In the genomic region with DNA sequence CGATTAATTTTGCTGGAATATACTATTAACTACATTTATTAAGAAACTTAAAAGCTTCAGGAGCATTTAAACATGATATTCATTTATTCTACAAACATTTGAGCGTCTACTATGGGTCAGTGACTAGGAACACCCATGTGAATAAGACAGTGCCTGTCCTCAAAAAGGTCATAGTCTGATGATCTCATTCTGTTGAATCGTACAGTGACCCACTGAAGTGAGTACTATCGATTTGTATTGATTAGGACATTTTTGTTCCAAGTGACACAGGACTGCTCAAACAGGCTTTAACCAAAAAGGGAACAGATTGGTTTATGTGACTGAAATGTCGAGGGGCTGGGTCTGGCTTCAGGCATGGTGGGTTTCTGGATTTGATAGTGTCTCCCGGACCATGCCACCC, we compare ENCODE assay signal across 13 cellular contexts.
A peak's percentile ranks its signal among the peaks of the same experiment; 100 is the strongest.
DNase-seq lines count a peak whose midpoint lies in the region; ATAC-seq and TF ChIP-seq lines count a peak whose summit lies in the region.
"Had no signal": no experiment of that assay in that cellular context is flagged by ENCODE, and none has a peak within 500 bp of the region (broad histone marks: within the 10 kb centered on the region; RNA-seq: fewer than 3 reads in every experiment).

No MANE protein-coding gene starts in this region.

- no peaks in the 10 kb centered on the region for H3K79me2 ChIP-seq in H9 (ENCODE audit: insufficient read depth, low read length)

- H4K91ac ChIP-seq in H9 (ENCODE audit: insufficient read length, low read depth, low read length), result no peak overlapping the region

- no peak overlapping the region for H2BK120ac ChIP-seq in H9 (ENCODE audit: low read depth, low read length, poor library complexity, severe bottlenecking)

- H2BK15ac ChIP-seq in H9 (ENCODE audit: low read depth, low read length), result no peak overlapping the region

- no peak overlapping the region for H3K23ac ChIP-seq in H9 (ENCODE audit: insufficient read length, low read depth, low read length)

- H2AK5ac ChIP-seq in H9 (ENCODE audit: insufficient read length, low read length), result no peak overlapping the region

- ATAC-seq in left lobe of liver (peak; percentile 45), right lobe of liver (peak; percentile 38 to 84 (median 44)), HG02973 (IDR thresholded peaks at IDR 0.05; ENCODE audit: unreplicated experiment) (no peak)
- ATAC-seq: CD8-positive, alpha-beta T cell had no signal

- 35% methylated on average over 5 of the region's 6 CpGs for WGBS in right lobe of liver (ENCODE audit: insufficient coverage, low coverage, low lambda C conversion rate, missing lambda C conversion rate)
- no CpG with 5 or more reads among the region's 6 CpGs for WGBS in H9 (ENCODE audit: extremely low coverage, insufficient read length, low lambda C conversion rate)

- H3K9me3 Mint-ChIP-seq in H9, result no peaks in the 10 kb centered on the region
- H3K9me3 Mint-ChIP-seq: CD8-positive, alpha-beta T cell had no signal

- H3K14ac ChIP-seq in H9 (ENCODE audit: insufficient read depth, low read length), result no peak overlapping the region

- H3T11ph ChIP-seq in H9 (ENCODE audit: low read length), result no peak overlapping the region

- no peak overlapping the region for H3K4me3 Mint-ChIP-seq in H9
- H3K4me3 Mint-ChIP-seq: CD8-positive, alpha-beta T cell had no signal

- TF ChIP-seq CTCF in right lobe of liver (IDR thresholded peaks at IDR 0.05) (no peak), uterus (IDR thresholded peaks at IDR 0.05) (no peak), H9 (conservative IDR thresholded peaks at IDR 0.05) (no peak)

- peaks cover 0 to 11% (median 3%) of the 10 kb centered on the region in 4 donors for H3K4me1 ChIP-seq in right lobe of liver
- peaks cover 0 to 6% of the 10 kb centered on the region in 2 donors for H3K4me1 ChIP-seq in uterus
- no peaks in the 10 kb centered on the region for H3K4me1 ChIP-seq in H9 (ENCODE audit: insufficient read depth, low read length)
- H3K4me1 ChIP-seq: Caco-2 had no signal

- H3K23me2 ChIP-seq in H9 (ENCODE audit: insufficient read length, low read depth, low read length, poor library complexity, severe bottlenecking), result no peaks in the 10 kb centered on the region

- no peak overlapping the region for H2BK12ac ChIP-seq in H9 (ENCODE audit: insufficient read length, low read depth, low read length)

- H3K18ac ChIP-seq in H9 (ENCODE audit: insufficient read length, low read depth, low read length), result no peak overlapping the region

- no peaks in the 10 kb centered on the region; the same call in 1 of the 2 replicates for H3K27me3 Mint-ChIP-seq in H9 (ENCODE audit: low read depth)

- H4K20me1 ChIP-seq in H9 (ENCODE audit: control insufficient read depth, insufficient read depth, insufficient read length), result no peaks in the 10 kb centered on the region

- no peak overlapping the region for H3K4me2 ChIP-seq in H9 (ENCODE audit: insufficient read depth, insufficient read length, low read length)

- no peak overlapping the region for H2BK20ac ChIP-seq in H9 (ENCODE audit: low read depth, low read length, poor library complexity, severe bottlenecking)

- no peaks in the 10 kb centered on the region for H3K79me1 ChIP-seq in H9 (ENCODE audit: insufficient read depth, low read depth, low read length, poor library complexity, severe bottlenecking)

- H3K4ac ChIP-seq in H9 (ENCODE audit: low read depth, low read length), result no peak overlapping the region

- no peak overlapping the region for H4K5ac ChIP-seq in H9 (ENCODE audit: insufficient read length, low read depth, low read length)

- no peak overlapping the region for H4K8ac ChIP-seq in H9 (replicated peaks; ENCODE audit: insufficient read length, low read depth, low read length)

- H3K27me3 ChIP-seq in right lobe of liver (no peaks in the 10 kb centered on the region), uterus (no peaks in the 10 kb centered on the region), H9 (ENCODE audit: insufficient read depth, low read length) (no peaks in the 10 kb centered on the region)

- H3K36me3 Mint-ChIP-seq in H9 (ENCODE audit: insufficient read depth in 1 of 3, low read depth in 3 of 3), result no peaks in the 10 kb centered on the region
- H3K36me3 Mint-ChIP-seq: CD8-positive, alpha-beta T cell had no signal

- no peak overlapping the region for H3K9ac ChIP-seq in H9 (ENCODE audit: extremely low read depth, insufficient read length, low read length)

- H3K4me1 Mint-ChIP-seq in H9, result peaks cover 0 to 1% of the 10 kb centered on the region in 2 experiments; a peak in 2 of 4 replicates

- no peak overlapping the region for H3K27ac Mint-ChIP-seq in H9
- H3K27ac Mint-ChIP-seq: CD8-positive, alpha-beta T cell had no signal

- no peak for TF ChIP-seq POLR2A in right lobe of liver (IDR thresholded peaks at IDR 0.05)
- TF ChIP-seq POLR2A in uterus (IDR thresholded peaks at IDR 0.05), result no peak

- H3K4me3 ChIP-seq in right lobe of liver (no peak overlapping the region), uterus (no peak overlapping the region)

- H3K9me3 ChIP-seq in right lobe of liver (no peaks in the 10 kb centered on the region), uterus (no peaks in the 10 kb centered on the region), H9 (ENCODE audit: control insufficient read depth, low read depth, low read length) (no peaks in the 10 kb centered on the region)
- H3K9me3 ChIP-seq: Caco-2 had no signal

- no peaks in the 10 kb centered on the region for H3K36me3 ChIP-seq in right lobe of liver
- H3K36me3 ChIP-seq in uterus, result no peaks in the 10 kb centered on the region

- no peak for DNase-seq in left lobe of liver (ENCODE audit: low spot score)
- DNase-seq in right lobe of liver, result no peak
- no peak for DNase-seq in uterus
- DNase-seq in NCI-H510A (lab: John Stamatoyannopoulos, UW), result no peak
- DNase-seq in H9, result no peak
- DNase-seq: C1 segment of cervical spinal cord; Caco-2; CD8-positive, alpha-beta T cell; DMS153; DND-41; GOT3; HCEC 1CT had no signal

- no peak overlapping the region for H2BK5ac ChIP-seq in H9 (ENCODE audit: insufficient read length, low read length)

- no peak overlapping the region for H3K56ac ChIP-seq in H9 (ENCODE audit: insufficient read length, low read depth, low read length)

- intact Hi-C loops in right lobe of liver (cut with DNase I), result no loop called here
- intact Hi-C loops in uterus (cut with DNase I; ENCODE audit: low total_unique reads), result no loop called here

- no peak overlapping the region for H2AFZ ChIP-seq in H9 (ENCODE audit: low read length)

- no peak overlapping the region for H3K27ac ChIP-seq in right lobe of liver
- peak overlapping the region; percentile 80 to 89 for H3K27ac ChIP-seq in uterus
- H3K27ac ChIP-seq in H9 (ENCODE audit: insufficient read length, low read depth, low read length), result no peak overlapping the region

Comparison
In these comparisons a context has a peak if more than half of its experiments do, and no peak if none do; other contexts are left out.
1. H3K27ac ChIP-seq: peak in uterus (2 of 2); none in right lobe of liver (0 of 3) and H9 (single experiment).